9 cellular contexts compared by ENCODE assay signal in the genomic region with DNA sequence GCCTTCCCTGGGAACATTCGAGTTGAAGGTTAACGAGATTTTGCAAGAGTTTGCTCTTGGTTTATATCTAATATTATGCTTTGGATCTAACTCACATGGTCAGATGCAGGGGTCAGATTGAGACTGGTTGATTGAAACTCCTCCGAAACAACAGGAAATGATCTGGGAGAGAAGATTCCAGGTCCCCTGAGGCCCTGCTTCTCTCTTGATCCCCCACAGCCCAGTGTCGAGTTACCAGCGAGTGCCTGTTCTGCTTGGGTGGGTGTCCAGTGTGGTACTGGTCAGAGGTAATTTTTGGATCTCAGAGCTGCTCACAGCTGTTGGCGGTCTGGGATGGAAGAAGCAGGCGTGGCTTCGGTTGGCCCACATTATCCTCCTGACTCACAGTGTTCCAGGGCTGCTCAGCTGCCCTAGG. TPM values are rescaled to one million over a fixed set of nuclear protein-coding genes. Genes with fewer than 3 reads are reported as not detected.
DNase-seq lines count a peak whose midpoint lies in the region; ATAC-seq and TF ChIP-seq lines count a peak whose summit lies in the region.
"Had no signal": no experiment of that assay in that cellular context is flagged by ENCODE, and none has a peak within 500 bp of the region (broad histone marks: within the 10 kb centered on the region; RNA-seq: fewer than 3 reads in every experiment).

No MANE protein-coding gene starts in this region.

- no peaks in the 10 kb centered on the region for H3K4me1 Mint-ChIP-seq in activated CD4-positive, alpha-beta memory T cell treated with anti-CD3 and anti-CD28 coated beads for 36 hours (ENCODE audit: low read depth)

- no peaks in the 10 kb centered on the region for H3K36me3 Mint-ChIP-seq in activated CD4-positive, alpha-beta memory T cell treated with anti-CD3 and anti-CD28 coated beads for 36 hours

- H3K4me3 ChIP-seq in H7 (ENCODE audit: insufficient read depth, low read depth, low read length) (no peak overlapping the region), stomach (no peak overlapping the region)

- TF ChIP-seq POLR2A in stomach (IDR thresholded peaks at IDR 0.05) = no peak

- H3K4me1 ChIP-seq in stomach = peaks cover 17 to 75% (median 44%) of the 10 kb centered on the region in 4 donors

- H3K9me3 ChIP-seq in stomach = no peaks in the 10 kb centered on the region

- H3K4me3 Mint-ChIP-seq in activated CD4-positive, alpha-beta memory T cell treated with anti-CD3 and anti-CD28 coated beads for 36 hours = no peak overlapping the region

- POLR2A ChIA-PET in activated CD4-positive, alpha-beta memory T cell treated with anti-CD3 and anti-CD28 coated beads for 36 hours (lab: Charles Lee) = no interaction called here

- H3K36me3 ChIP-seq in H7 (replicated peaks; ENCODE audit: control insufficient read depth, insufficient read depth, low read length) (peaks cover 2% of the 10 kb centered on the region), stomach (no peaks in the 10 kb centered on the region)

- no peak for TF ChIP-seq CTCF in stomach (IDR thresholded peaks at IDR 0.05)

- H3K27me3 ChIP-seq in H7 (ENCODE audit: control insufficient read depth, insufficient read depth, low read length) = no peaks in the 10 kb centered on the region
- peaks cover 0 to 37% (median 12%) of the 10 kb centered on the region in 3 donors for H3K27me3 ChIP-seq in stomach

- peak; percentile 39 for DNase-seq in H7
- DNase-seq in dedifferentiated amniotic fluid mesenchymal stem cell (ENCODE audit: extremely low spot score) = peak; percentile 89
- DNase-seq in left colon = peak; percentile 30 to 56
- peak; percentile 43 for DNase-seq in stomach
- no peak for DNase-seq in NOMO-1 treated with dmso at 0.1 percent for 144 hours (lab: John Stamatoyannopoulos, UW; ENCODE audit: unreplicated experiment)
- no peak for DNase-seq in activated CD4-positive, alpha-beta memory T cell treated with anti-CD3 and anti-CD28 coated beads for 36 hours
- DNase-seq in foreskin melanocyte = no peak
- DNase-seq in C1 segment of cervical spinal cord (lab: John Stamatoyannopoulos, UW) = no peak
- DNase-seq: activated CD8-positive, alpha-beta memory T cell treated with anti-CD3 and anti-CD28 coated beads for 24 hours had no signal

- WGBS in stomach, 5 donors = 50 to 64% (median 59%) methylated on average over 8 of the region's 8 CpGs

- no peak for ATAC-seq in left colon

- CTCF ChIA-PET in activated CD4-positive, alpha-beta memory T cell treated with anti-CD3 and anti-CD28 coated beads for 36 hours (lab: Charles Lee) = no interaction called here

- H3K27ac ChIP-seq in stomach = peak overlapping the region; percentile 48 to 80 (median 77)

- peaks cover 6% of the 10 kb centered on the region for H3K27me3 Mint-ChIP-seq in activated CD4-positive, alpha-beta memory T cell treated with anti-CD3 and anti-CD28 coated beads for 36 hours

- no peaks in the 10 kb centered on the region for H3K9me3 Mint-ChIP-seq in activated CD4-positive, alpha-beta memory T cell treated with anti-CD3 and anti-CD28 coated beads for 36 hours

- no peak overlapping the region for H3K27ac Mint-ChIP-seq in activated CD4-positive, alpha-beta memory T cell treated with anti-CD3 and anti-CD28 coated beads for 36 hours

- intact Hi-C loops in left colon (cut with DNase I, micrococcal nuclease) = no loop called here
- intact Hi-C loops in stomach (cut with DNase I; ENCODE audit: low total_unique reads) = no loop called here
- intact Hi-C loops in activated CD4-positive, alpha-beta memory T cell treated with anti-CD3 and anti-CD28 coated beads for 36 hours (cut with micrococcal nuclease) = no loop called here

- TF ChIP-seq EP300 in stomach (IDR thresholded peaks at IDR 0.05) = no peak

RNA-seq across cellular contexts. Expression of gene FBLN1, which starts 9.2 kb away (rescaled TPM):
- total RNA-seq in H7 (2014; rRNA removed; shearing (Covaris generic)) = 126 and 132 TPM in 2 replicates
- total RNA-seq in left colon = 100 to 1,000 TPM in 1 of 2 donors, 10 to 100 TPM in 1; 51.8 to 114 TPM
- 100 to 1,000 TPM in 4 of 5 donors, 10 to 100 TPM in 1; 38.8 to 416 (median 210) TPM for total RNA-seq in stomach
- polyA plus RNA-seq in stomach = 10 to 100 TPM; 43.4 to 97.3 (median 95.6) TPM
- total RNA-seq in activated CD4-positive, alpha-beta memory T cell treated with anti-CD3 and anti-CD28 coated beads for 36 hours = not detected

Comparison
In these comparisons a context has a peak if more than half of its experiments do, and no peak if none do; other contexts are left out.
1. DNase-seq: peak in H7 (single experiment), dedifferentiated amniotic fluid mesenchymal stem cell (single experiment), left colon (2 of 2) and stomach (single experiment); none in NOMO-1 treated with dmso at 0.1 percent for 144 hours (single experiment), activated CD4-positive, alpha-beta memory T cell treated with anti-CD3 and anti-CD28 coated beads for 36 hours (single experiment), foreskin melanocyte (single experiment) and C1 segment of cervical spinal cord (0 of 14).
2. RNA of gene FBLN1, which starts 9.2 kb away (total RNA-seq): 38.8 to 416 TPM in stomach, 126 to 132 TPM in H7 and 51.8 to 114 TPM in left colon; not detected in activated CD4-positive, alpha-beta memory T cell treated with anti-CD3 and anti-CD28 coated beads for 36 hours; every median in the first group is over 10 times any median in the second.